In genomic region chr4:1841886-1842210, GRCh38 we compare ENCODE assay signal across 1 cellular context.
TF ChIP-seq lines count a peak whose summit lies in the region.

No MANE protein-coding gene starts in this region.

TF ChIP-seq in IMR-90, 13 proteins besides CTCF, POLR2A, EP300 and RAD21:
- TF ChIP-seq MAFK (IDR thresholded peaks at IDR 0.05; ENCODE audit: low read depth, low read length), result no peak
- no peak for TF ChIP-seq NFE2L2 (IDR thresholded peaks at IDR 0.05; ENCODE audit: low read depth, low read length)
- TF ChIP-seq MAZ (IDR thresholded peaks at IDR 0.05; ENCODE audit: borderline replicate concordance, low read depth, low read length), result no peak
- no peak for TF ChIP-seq CEBPB (IDR thresholded peaks at IDR 0.05; ENCODE audit: low read depth, low read length)
